32 cellular contexts compared by ENCODE assay signal in the genomic region with DNA sequence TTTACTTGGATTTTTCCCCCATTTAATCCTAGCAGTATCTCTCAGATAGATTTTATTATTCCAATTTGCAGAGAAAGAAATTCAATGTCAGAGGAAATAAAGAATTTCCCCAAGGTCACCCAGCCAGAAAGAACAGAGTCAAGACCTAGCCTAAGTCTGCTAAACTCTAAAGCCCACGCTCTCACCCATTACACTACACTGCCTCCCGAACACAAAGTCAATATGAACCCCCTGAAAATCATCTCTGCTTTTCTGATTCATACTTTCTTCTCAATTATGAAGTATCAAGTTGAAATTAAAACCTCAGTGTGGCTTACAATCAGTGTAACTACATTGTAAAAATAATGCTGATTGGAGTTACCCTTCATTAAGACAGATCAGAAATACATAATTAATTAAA.
"Had no signal": no experiment of that assay in that cellular context is flagged by ENCODE, and none has a peak within 500 bp of the region (broad histone marks: within the 10 kb centered on the region; RNA-seq: fewer than 3 reads in every experiment).

No MANE protein-coding gene starts in this region.

- H3K36me3 ChIP-seq: ascending aorta, gastroesophageal sphincter, pancreas, prostate gland, sigmoid colon, thoracic aorta, uterus, WERI-Rb-1 had no signal

- ATAC-seq: gastroesophageal sphincter; left cardiac atrium; naive thymus-derived CD4-positive, alpha-beta T cell; pancreas had no signal

- H3K27me3 ChIP-seq: ascending aorta, gastroesophageal sphincter, pancreas, sigmoid colon, uterus had no signal

- H3K4me3 Mint-ChIP-seq: activated naive CD4-positive, alpha-beta T cell treated with anti-CD3 and anti-CD28 coated beads, Interleukin-2, amount 10 ng/mL, durations not matched to agents 7 days and 5 days; activated naive CD8-positive, alpha-beta T cell treated with anti-CD3 and anti-CD28 coated beads, Interleukin-2, amount 10 ng/mL, durations not matched to agents 7 days and 5 days; activated T-helper 1 cell treated with anti-CD3 and anti-CD28 coated beads, Interleukin-12 subunit alpha, Interleukin-12 subunit beta, Interleukin-2, Interleukin-4 antibody, amounts not matched to agents 30 ng/mL and 10 ng/mL and 1 ng/mL, durations not matched to agents 14 hours and 24 hours and 36 hours; naive thymus-derived CD4-positive, alpha-beta T cell; neural crest cell; T-helper 1 cell treated with Interleukin-12 subunit alpha and Interleukin-12 subunit beta and Interleukin-4 antibody, amounts not matched to agents 30 μg/mL and 1 μg/mL, for 36 hours; type B pancreatic cell had no signal

- H3K9me3 Mint-ChIP-seq: activated naive CD4-positive, alpha-beta T cell treated with anti-CD3 and anti-CD28 coated beads, Interleukin-2, amount 10 ng/mL, durations not matched to agents 7 days and 5 days; activated naive CD8-positive, alpha-beta T cell treated with anti-CD3 and anti-CD28 coated beads, Interleukin-2, amount 10 ng/mL, durations not matched to agents 7 days and 5 days; activated T-helper 1 cell treated with anti-CD3 and anti-CD28 coated beads, Interleukin-12 subunit alpha, Interleukin-12 subunit beta, Interleukin-2, Interleukin-4 antibody, amounts not matched to agents 30 ng/mL and 10 ng/mL and 1 ng/mL, durations not matched to agents 14 hours and 24 hours and 36 hours; naive thymus-derived CD4-positive, alpha-beta T cell; neural crest cell; T-helper 1 cell treated with Interleukin-12 subunit alpha and Interleukin-12 subunit beta and Interleukin-4 antibody, amounts not matched to agents 30 μg/mL and 1 μg/mL, for 36 hours; type B pancreatic cell had no signal

- H3K9me3 ChIP-seq: ascending aorta, gastroesophageal sphincter, pancreas, prostate gland, sigmoid colon, thoracic aorta, uterus had no signal

- H3K27me3 Mint-ChIP-seq: activated naive CD4-positive, alpha-beta T cell treated with anti-CD3 and anti-CD28 coated beads, Interleukin-2, amount 10 ng/mL, durations not matched to agents 7 days and 5 days; activated naive CD8-positive, alpha-beta T cell treated with anti-CD3 and anti-CD28 coated beads, Interleukin-2, amount 10 ng/mL, durations not matched to agents 7 days and 5 days; naive thymus-derived CD4-positive, alpha-beta T cell; type B pancreatic cell had no signal

- H3K27ac Mint-ChIP-seq: activated naive CD4-positive, alpha-beta T cell treated with anti-CD3 and anti-CD28 coated beads, Interleukin-2, amount 10 ng/mL, durations not matched to agents 7 days and 5 days; activated naive CD8-positive, alpha-beta T cell treated with anti-CD3 and anti-CD28 coated beads, Interleukin-2, amount 10 ng/mL, durations not matched to agents 7 days and 5 days; activated T-helper 1 cell treated with anti-CD3 and anti-CD28 coated beads, Interleukin-12 subunit alpha, Interleukin-12 subunit beta, Interleukin-2, Interleukin-4 antibody, amounts not matched to agents 30 ng/mL and 10 ng/mL and 1 ng/mL, durations not matched to agents 14 hours and 24 hours and 36 hours; naive thymus-derived CD4-positive, alpha-beta T cell; T-helper 1 cell treated with Interleukin-12 subunit alpha and Interleukin-12 subunit beta and Interleukin-4 antibody, amounts not matched to agents 30 μg/mL and 1 μg/mL, for 36 hours; type B pancreatic cell had no signal

- H3K4me3 ChIP-seq: ascending aorta, gastroesophageal sphincter, pancreas, prostate gland, sigmoid colon, thoracic aorta, uterus had no signal

- H3K4me1 ChIP-seq: pancreas, uterus had no signal

- DNase-seq: activated CD4-positive, alpha-beta T cell treated with anti-CD3 and anti-CD28 coated beads, Interleukin-2, amount 50 U/mL, for 4 hours; activated CD4-positive, CD25-positive, alpha-beta regulatory T cell treated with anti-CD3 and anti-CD28 coated beads, Interleukin-2, amount 50 U/mL, for 72 hours; activated CD8-positive, alpha-beta memory T cell treated with anti-CD3 and anti-CD28 coated beads, Interleukin-2, amount 50 U/mL, for 4 hours; activated gamma-delta T cell; activated naive CD4-positive, alpha-beta T cell treated with anti-CD3 and anti-CD28 coated beads, Interleukin-2, amount 10 ng/mL, durations not matched to agents 7 days and 5 days; activated naive CD8-positive, alpha-beta T cell treated with anti-CD3 and anti-CD28 coated beads, Interleukin-2, amount 10 ng/mL, durations not matched to agents 7 days and 5 days; caudate nucleus; hippocampal formation; left cardiac atrium; mammary epithelial cell; midbrain; naive thymus-derived CD4-positive, alpha-beta T cell; nucleus accumbens; pancreas; sigmoid colon; small intestine; stimulated activated CD4-positive, alpha-beta T cell treated with anti-CD3 and anti-CD28 coated beads, Interleukin-1b, Interleukin-23, amount 100 ng/mL, for 48 hours; stimulated activated CD4-positive, alpha-beta T cell treated with anti-CD3 and anti-CD28 coated beads, Interleukin-4, amount 100 ng/mL, for 4 hours; stimulated activated CD8-positive, alpha-beta memory T cell treated with anti-CD3 and anti-CD28 coated beads, Interleukin-4, amount 100 ng/mL, for 48 hours; stimulated activated naive CD4-positive, alpha-beta T cell treated with Interleukin-2 at 50 U/mL for 16 hours; SW 1271; T-helper 9 cell; uterus; WERI-Rb-1 had no signal

- H3K27ac ChIP-seq: ascending aorta, gastroesophageal sphincter, pancreas, prostate gland, thoracic aorta, uterus, WERI-Rb-1 had no signal
